ENCODE assay signal across 8 cellular contexts in the genomic region with DNA sequence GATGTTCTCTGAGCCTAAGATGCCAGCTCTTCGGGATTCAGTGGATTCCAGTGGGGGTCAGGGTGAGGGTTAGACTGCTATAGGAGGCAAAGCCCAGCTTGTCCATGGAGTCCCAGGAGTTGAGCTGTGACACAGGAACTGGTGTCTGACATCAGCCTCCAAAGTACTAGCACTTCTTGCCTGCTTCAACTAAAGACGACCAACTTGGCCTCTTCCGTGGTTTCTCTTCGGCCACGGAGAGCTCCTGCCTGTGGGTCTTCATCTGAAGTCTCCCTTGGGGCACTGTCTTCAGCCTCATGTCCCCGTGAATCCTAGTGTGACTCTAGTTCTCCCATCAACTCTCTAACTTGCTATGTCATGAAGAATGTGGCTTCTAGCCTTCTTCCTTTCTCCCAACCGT. TPM values are rescaled to one million over a fixed set of nuclear protein-coding genes. Genes with fewer than 3 reads are reported as not detected.
"Had no signal": no experiment of that assay in that cellular context is flagged by ENCODE, and none has a peak within 500 bp of the region (broad histone marks: within the 10 kb centered on the region; RNA-seq: fewer than 3 reads in every experiment).

No MANE protein-coding gene starts in this region.

- ATAC-seq: HCT116, HepG2 had no signal

- H2AFZ ChIP-seq: GM23248 had no signal

- DNase-seq: GOT3, H7 had no signal

- H3K4me1 ChIP-seq: HAP-1 had no signal

- H3K9ac ChIP-seq: GM23248 had no signal

- H3K36me3 ChIP-seq: HAP-1 had no signal

- H3K4me3 ChIP-seq: GM23248, HAP-1 had no signal

- H3K9me3 ChIP-seq: HAP-1 had no signal

- H3K27ac ChIP-seq: GM23248, HL-60 had no signal

RNA-seq across cellular contexts. Expression of a gene that starts 12.8 kb away (rescaled TPM):
- total RNA-seq: GM23248, HepG2 had no signal
- polyA plus RNA-seq: GM23248, HepG2, IgD-negative memory B cell had no signal
